Comparison of ENCODE assay signal across 8 cellular contexts in genomic region chr5:134003957-134004625, GRCh38. TPM values are rescaled to one million over a fixed set of nuclear protein-coding genes. Genes with fewer than 3 reads are reported as not detected.
DNase-seq lines count a peak whose midpoint lies in the region; ATAC-seq and TF ChIP-seq lines count a peak whose summit lies in the region.

No MANE protein-coding gene starts in this region.

- H3K4me1 ChIP-seq in PC-3 (ENCODE audit: insufficient read depth, low read length), result peaks cover 26% of the 10 kb centered on the region
- peaks cover 20 to 65% (median 55%) of the 10 kb centered on the region in 9 donors for H3K4me1 ChIP-seq in heart right ventricle
- peaks cover 0 to 5% of the 10 kb centered on the region in 2 donors for H3K4me1 ChIP-seq in aorta (ENCODE audit: control insufficient read depth in 1 of 2, insufficient read depth in 2 of 2, low read length in 2 of 2)

- H3K9me3 Mint-ChIP-seq in activated naive CD8-positive, alpha-beta T cell (ENCODE audit: low read depth), result no peaks in the 10 kb centered on the region

- H4K20me1 ChIP-seq in PC-3 (ENCODE audit: low read length), result peaks cover 38% of the 10 kb centered on the region

- H3K4me2 ChIP-seq in PC-3 (ENCODE audit: low read length), result peak overlapping the region; percentile 90

- H3K4me3 ChIP-seq in PC-3 (ENCODE audit: low read length) (peak overlapping the region; percentile 84), heart right ventricle (peak overlapping the region; percentile 16 to 96 (median 82)), aorta (ENCODE audit: low read length in 2 of 2) (peak overlapping the region; percentile 68 to 92)

- peaks cover 8% of the 10 kb centered on the region for H3K36me3 Mint-ChIP-seq in activated naive CD8-positive, alpha-beta T cell

- H3K27me3 Mint-ChIP-seq in activated naive CD8-positive, alpha-beta T cell, result no peaks in the 10 kb centered on the region

- peaks cover 52% of the 10 kb centered on the region for H3K4me1 Mint-ChIP-seq in activated naive CD8-positive, alpha-beta T cell (ENCODE audit: low read depth)

- BruUV-seq in PC-3 (replicated peaks; lab: Mats Ljungman, UMichigan), result no TSS peak

- H3K27ac Mint-ChIP-seq in activated naive CD8-positive, alpha-beta T cell, result peak overlapping the region; percentile 98

- H3K9me3 ChIP-seq in PC-3 (ENCODE audit: low read length), result no peaks in the 10 kb centered on the region
- no peaks in the 10 kb centered on the region for H3K9me3 ChIP-seq in heart right ventricle
- no peaks in the 10 kb centered on the region for H3K9me3 ChIP-seq in aorta (ENCODE audit: control insufficient read depth, low read length)

- CTCF ChIA-PET in PC-3 (lab: Charles Lee), result no interaction called here

- H3K36me3 ChIP-seq in PC-3 (ENCODE audit: low read depth, low read length), result peaks cover 14% of the 10 kb centered on the region; the same call in 1 of the 2 replicates
- peaks cover 0 to 25% (median 0%) of the 10 kb centered on the region in 9 donors for H3K36me3 ChIP-seq in heart right ventricle
- no peaks in the 10 kb centered on the region for H3K36me3 ChIP-seq in aorta (ENCODE audit: control insufficient read depth in 1 of 2, insufficient read depth in 2 of 2, low read length in 1 of 2)

- peak; percentile 42 for ATAC-seq in HG02798 (IDR thresholded peaks at IDR 0.05; ENCODE audit: poor library complexity, unreplicated experiment)
- ATAC-seq in PC-3, result peak; percentile 2
- ATAC-seq in heart right ventricle, result peak; percentile 11 to 48 (median 26)
- peak; percentile 59 for ATAC-seq in aorta (ENCODE audit: low FRiP score)

- H3K9me2 ChIP-seq in PC-3 (replicated peaks; ENCODE audit: low read length), result no peaks in the 10 kb centered on the region

- H3K27ac ChIP-seq in PC-3 (ENCODE audit: low read length), result peak overlapping the region; percentile 87
- peak overlapping the region; percentile 91 to 100 (median 99) for H3K27ac ChIP-seq in heart right ventricle
- H3K27ac ChIP-seq in aorta (ENCODE audit: low read depth in 1 of 2, low read length in 2 of 2), result peak overlapping the region; percentile 95 to 98

- no peak for TF ChIP-seq CTCF in PC-3 (conservative IDR thresholded peaks at IDR 0.05; ENCODE audit: low read depth, low read length)
- no peak for TF ChIP-seq CTCF in heart right ventricle (IDR thresholded peaks at IDR 0.05)

- peak overlapping the region; percentile 96 for H3K4me3 Mint-ChIP-seq in activated naive CD8-positive, alpha-beta T cell

- H2AFZ ChIP-seq in PC-3 (ENCODE audit: low read length), result no peak overlapping the region

- no peaks in the 10 kb centered on the region for H3F3A ChIP-seq in PC-3 (ENCODE audit: low read length, unreplicated experiment)

- H3K9ac ChIP-seq in PC-3 (ENCODE audit: low read length), result peak overlapping the region; percentile 98

- H3K79me2 ChIP-seq in PC-3 (ENCODE audit: low read length), result peaks cover 67% of the 10 kb centered on the region

- intact Hi-C loops in PC-3 (cut with micrococcal nuclease) (no loop called here), heart right ventricle (cut with DNase I) (loop anchor here in 1 of 10 donors (1.0 kb wide), 1 partner anchor 36 kb away; the partner anchor contains the start of gene C5orf15), posterior cingulate gyrus (cut with DNase I) (loop anchor here (2.0 kb wide), 1 partner anchor 35 kb away; the partner anchor contains the start of gene C5orf15), aorta (cut with DNase I) (loop anchor here in 1 of 2 donors (1.0 kb wide), 1 partner anchor 36 kb away; the partner anchor contains the start of gene C5orf15)

- peak; percentile 51 for DNase-seq in NCI-H146 (lab: John Stamatoyannopoulos, UW)
- no peak for DNase-seq in NCI-H146 treated with DMSO at 0.1 percent for 48 hours (lab: John Stamatoyannopoulos, UW; ENCODE audit: unreplicated experiment)
- DNase-seq in PC-3, result no peak
- peak; percentile 57 to 72 for DNase-seq in heart right ventricle
- peak; percentile 28 to 92 (median 52) for DNase-seq in posterior cingulate gyrus
- DNase-seq in aorta, result peak; percentile 82 to 92

- POLR2A ChIA-PET in PC-3 (lab: Charles Lee; ENCODE audit: unreplicated experiment), result interaction anchor here (0.6 kb wide), 1 partner anchor 511 kb away, joined by 3 read pairs; no protein-coding TSS in a partner anchor

- H3K27me3 ChIP-seq in PC-3 (ENCODE audit: low read length) (no peaks in the 10 kb centered on the region), heart right ventricle (no peaks in the 10 kb centered on the region), aorta (ENCODE audit: control insufficient read depth in 1 of 2, insufficient read depth in 2 of 2, low read length in 1 of 2) (no peaks in the 10 kb centered on the region)

- WGBS in heart right ventricle, 2 donors, result 0 to 1% methylated on average over 80 to 83 of the region's 83 CpGs
- WGBS in aorta, 2 donors, result 0 to 1% methylated on average over 70 to 83 of the region's 83 CpGs

RNA-seq across cellular contexts. Expression of gene VDAC1, which starts 0.7 kb away (rescaled TPM):
- total RNA-seq in PC-3 (2014; rRNA removed) (193 and 220 TPM in 2 replicates), heart right ventricle (100 to 1,000 TPM; 440 to 609 (median 535) TPM), aorta (100 to 1,000 TPM in 1 of 2 donors, 10 to 100 TPM in 1; 92.4 to 100 TPM)
- polyA plus RNA-seq in heart right ventricle (100 to 1,000 TPM; 229 to 359 TPM), aorta (100 to 1,000 TPM in 1 of 2 donors, 10 to 100 TPM in 1; 72.2 to 126 TPM)

RNA-seq across cellular contexts. Expression of gene C5orf15, which starts 35.7 kb away (rescaled TPM):
- total RNA-seq in PC-3 (2014; rRNA removed) (22.7 and 45.2 TPM in 2 replicates), heart right ventricle (10 to 100 TPM; 31.0 to 55.3 (median 34.2) TPM), aorta (10 to 100 TPM; 32.3 to 34.4 TPM)
- polyA plus RNA-seq in heart right ventricle (10 to 100 TPM; 22.2 to 28.7 TPM), aorta (10 to 100 TPM; 18.7 to 30.6 TPM)

Comparison
In these comparisons a context has a peak if more than half of its experiments do, and no peak if none do; other contexts are left out.
1. DNase-seq: peak in NCI-H146 (single experiment), heart right ventricle (2 of 2), posterior cingulate gyrus (10 of 10) and aorta (2 of 2); none in NCI-H146 treated with DMSO at 0.1 percent for 48 hours (single experiment) and PC-3 (single experiment).
2. ATAC-seq: peak in every context shown above with its lines; median percentile 59 in aorta; 42 in HG02798; 26 in heart right ventricle; 2 in PC-3.
3. Peak in every context shown above with its lines, with median percentiles within 50 percentile points of each other: H3K27ac ChIP-seq and H3K4me3 ChIP-seq.